ENCODE assay signal across 1 cellular context in genomic region chr2:27212626-27213471, GRCh38.
A peak's percentile ranks its signal among the peaks of the same experiment; 100 is the strongest.
TF ChIP-seq lines count a peak whose summit lies in the region.

No MANE protein-coding gene starts in this region.

TF ChIP-seq in K562, 482 proteins besides CTCF, POLR2A, EP300 and RAD21 (continued from another document):
- TF ChIP-seq IRF1 (CRISPR knock-in tag; IDR thresholded peaks at IDR 0.05; ENCODE audit: borderline replicate concordance), result no peak
- peak; percentile 81; the same call in 1 of the 2 replicates for TF ChIP-seq ZFX (CRISPR knock-in tag; IDR thresholded peaks at IDR 0.05)
- peak; percentile 38 for TF ChIP-seq TAF1 (IDR thresholded peaks at IDR 0.05; ENCODE audit: control insufficient read depth, extremely low read depth, insufficient read depth, low read length, severe bottlenecking)
- peak in 1 of 3 experiments; percentile 67 for TF ChIP-seq YY1 (IDR thresholded peaks at IDR 0.05; ENCODE audit: borderline replicate concordance in 1 of 3, control insufficient read depth in 1 of 3, extremely low read depth in 1 of 3, insufficient read depth in 3 of 3, insufficient read length in 1 of 3, insufficient replicate concordance in 2 of 3, low read depth in 1 of 3, low read length in 2 of 3)
- TF ChIP-seq UBTF (IDR thresholded peaks at IDR 0.05; ENCODE audit: borderline replicate concordance in 1 of 2, low read depth in 2 of 2, low read length in 2 of 2), result peak in 1 of 2 experiments; percentile 25; a peak in 2 of 4 replicates
- TF ChIP-seq CEBPG (CRISPR knock-in tag; IDR thresholded peaks at IDR 0.05), result peak; percentile 56; the same call in 1 of the 2 replicates
- TF ChIP-seq CEBPG (tag; conservative IDR thresholded peaks at IDR 0.05 in 1 of 2, IDR thresholded peaks at IDR 0.05 in 1 of 2), result peak; percentile 55 to 88; a peak in 3 of 4 replicates
- TF ChIP-seq BRD4 (IDR thresholded peaks at IDR 0.05), result 0 out of 2 replicates have a peak, but pooled peaks have one; percentile 80
- TF ChIP-seq RBM34 (IDR thresholded peaks at IDR 0.05; ENCODE audit: borderline replicate concordance, insufficient read depth, low read length), result no peak
